21 cellular contexts compared by ENCODE assay signal in the genomic region with DNA sequence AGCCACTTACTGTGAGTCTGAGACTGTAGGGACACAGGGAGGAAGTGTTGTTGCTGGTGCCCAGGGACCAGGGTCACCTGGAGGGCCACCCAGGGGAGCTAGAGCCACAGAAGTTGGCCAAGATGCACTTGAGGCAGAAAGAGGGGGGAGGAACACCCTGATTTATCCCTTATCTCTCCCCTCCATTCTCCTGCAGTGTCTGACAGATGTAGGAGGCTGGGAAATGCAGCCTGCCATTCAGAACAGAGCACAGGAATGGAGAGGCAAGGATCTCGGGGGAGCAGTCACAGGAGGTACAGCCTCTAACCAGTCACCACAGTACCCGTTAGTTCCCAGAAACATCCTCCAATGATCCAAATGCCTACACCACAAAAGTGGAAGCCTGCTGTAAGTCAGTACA.
"Had no signal": no experiment of that assay in that cellular context is flagged by ENCODE, and none has a peak within 500 bp of the region (broad histone marks: within the 10 kb centered on the region; RNA-seq: fewer than 3 reads in every experiment).

No MANE protein-coding gene starts in this region.

- H3K4me3 ChIP-seq: MG63 had no signal

- ATAC-seq: Panc1, PC-3 had no signal

- H3K27me3 ChIP-seq: MG63 had no signal

- H3K4me2 ChIP-seq: SK-N-SH had no signal

- DNase-seq: Karpas-422, KG1, MG63, NCI-H1092, NCI-H1105 treated with DMSO at 0.1 percent for 48 hours, NCI-H1417 treated with DMSO at 0.1 percent for 48 hours, NCI-H146, NCI-H1694 treated with DMSO at 0.1 percent for 48 hours, NCI-H1930, NCI-H2081, NCI-H2107, NCI-H2227 treated with DMSO at 0.1 percent for 48 hours, NCI-H524, NCI-H526 treated with DMSO at 0.1 percent for 48 hours, NCI-H748 treated with DMSO at 0.1 percent for 48 hours, PC-3, SHP77, SK-N-SH, SW 1271 had no signal

- H3K27ac ChIP-seq: RWPE1 had no signal

- H3K36me3 ChIP-seq: MG63 had no signal

- H3K9me2 ChIP-seq: SK-N-SH had no signal

- H3K9ac ChIP-seq: SK-N-SH had no signal

- H3K9me3 ChIP-seq: MG63, SK-N-SH had no signal
